12 cellular contexts compared by ENCODE assay signal in the genomic region with DNA sequence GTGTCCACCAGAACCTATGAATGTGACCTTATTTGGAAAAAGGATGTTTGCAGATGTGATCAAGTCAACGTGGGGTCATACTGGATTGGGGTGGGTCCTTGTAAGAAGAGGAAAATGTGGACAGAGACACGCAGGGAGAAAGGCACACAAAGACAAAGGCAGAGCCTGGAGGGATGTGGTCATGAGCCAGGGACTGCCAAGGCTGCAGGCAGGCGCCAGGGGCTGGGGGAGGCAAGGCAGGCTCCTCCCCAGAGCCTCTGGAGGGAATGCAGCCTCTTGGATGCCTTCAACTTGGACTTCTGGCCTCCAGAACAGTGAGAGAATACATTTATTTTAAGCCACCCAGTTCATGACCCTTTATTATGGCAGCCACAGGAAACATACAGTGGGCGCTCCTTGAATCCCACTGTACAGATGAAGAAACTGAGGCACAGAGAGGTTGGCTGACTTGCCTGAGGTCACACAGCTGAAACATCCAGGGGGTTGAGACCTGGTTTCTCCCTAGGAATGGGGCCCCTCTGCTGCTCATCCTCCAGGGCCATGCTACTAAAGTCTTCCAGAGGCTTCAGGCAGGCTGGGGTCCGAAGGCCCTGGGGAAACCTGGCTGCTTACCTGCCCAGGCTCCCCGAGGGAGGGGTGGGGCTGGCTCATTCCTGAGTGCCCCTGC.
DNase-seq lines count a peak whose midpoint lies in the region; ATAC-seq and TF ChIP-seq lines count a peak whose summit lies in the region.
"Had no signal": no experiment of that assay in that cellular context is flagged by ENCODE, and none has a peak within 500 bp of the region (broad histone marks: within the 10 kb centered on the region; RNA-seq: fewer than 3 reads in every experiment).

No MANE protein-coding gene starts in this region.

- no peak for TF ChIP-seq CTCF in thoracic aorta (IDR thresholded peaks at IDR 0.05)

- H3K36me3 ChIP-seq in thoracic aorta, result peaks cover 12% of the 10 kb centered on the region

- H3K4me1 Mint-ChIP-seq in T-helper 1 cell treated with Interleukin-12 subunit alpha and Interleukin-12 subunit beta and Interleukin-4 antibody, amounts not matched to agents 30 μg/mL and 1 μg/mL, for 36 hours (ENCODE audit: low read depth), result peaks cover 11% of the 10 kb centered on the region

- H3K9me3 Mint-ChIP-seq in T-helper 1 cell treated with Interleukin-12 subunit alpha and Interleukin-12 subunit beta and Interleukin-4 antibody, amounts not matched to agents 30 μg/mL and 1 μg/mL, for 36 hours, result no peaks in the 10 kb centered on the region
- H3K9me3 Mint-ChIP-seq: activated T-helper 1 cell treated with anti-CD3 and anti-CD28 coated beads, Interleukin-12 subunit alpha, Interleukin-12 subunit beta, Interleukin-2, Interleukin-4 antibody, amounts not matched to agents 30 ng/mL and 10 ng/mL and 1 ng/mL, durations not matched to agents 14 hours and 24 hours and 36 hours; stimulated activated naive CD8-positive, alpha-beta T cell treated with anti-CD3 and anti-CD28 coated beads, Interleukin-15, amount 100 ng/mL, for 72 hours had no signal

- H3K27ac ChIP-seq in thoracic aorta, result peak overlapping the region; percentile 81 to 96

- DNase-seq in T-helper 1 cell (no peak), astrocyte of the hippocampus (ENCODE audit: low read depth, low spot score) (peak; percentile 86), medulla oblongata (ENCODE audit: extremely low spot score) (peak; percentile 63), thoracic aorta (ENCODE audit: low spot score) (no peak)
- DNase-seq: Kasumi-1; stimulated activated naive CD8-positive, alpha-beta T cell treated with anti-CD3 and anti-CD28 coated beads, Interleukin-15, amount 100 ng/mL, for 72 hours had no signal

- no peak overlapping the region for H3K4me3 Mint-ChIP-seq in T-helper 1 cell treated with Interleukin-12 subunit alpha and Interleukin-12 subunit beta and Interleukin-4 antibody, amounts not matched to agents 30 μg/mL and 1 μg/mL, for 36 hours
- H3K4me3 Mint-ChIP-seq: activated T-helper 1 cell treated with anti-CD3 and anti-CD28 coated beads, Interleukin-12 subunit alpha, Interleukin-12 subunit beta, Interleukin-2, Interleukin-4 antibody, amounts not matched to agents 30 ng/mL and 10 ng/mL and 1 ng/mL, durations not matched to agents 14 hours and 24 hours and 36 hours; stimulated activated naive CD8-positive, alpha-beta T cell treated with anti-CD3 and anti-CD28 coated beads, Interleukin-15, amount 100 ng/mL, for 72 hours had no signal

- H3K27ac Mint-ChIP-seq in T-helper 1 cell treated with Interleukin-12 subunit alpha and Interleukin-12 subunit beta and Interleukin-4 antibody, amounts not matched to agents 30 μg/mL and 1 μg/mL, for 36 hours, result peak overlapping the region; percentile 15
- H3K27ac Mint-ChIP-seq: activated T-helper 1 cell treated with anti-CD3 and anti-CD28 coated beads, Interleukin-12 subunit alpha, Interleukin-12 subunit beta, Interleukin-2, Interleukin-4 antibody, amounts not matched to agents 30 ng/mL and 10 ng/mL and 1 ng/mL, durations not matched to agents 14 hours and 24 hours and 36 hours; stimulated activated naive CD8-positive, alpha-beta T cell treated with anti-CD3 and anti-CD28 coated beads, Interleukin-15, amount 100 ng/mL, for 72 hours had no signal

- H3K36me3 Mint-ChIP-seq in T-helper 1 cell treated with Interleukin-12 subunit alpha and Interleukin-12 subunit beta and Interleukin-4 antibody, amounts not matched to agents 30 μg/mL and 1 μg/mL, for 36 hours (ENCODE audit: low read depth), result peaks cover 2% of the 10 kb centered on the region

- peaks cover 64 to 100% of the 10 kb centered on the region in 2 donors for H3K4me1 ChIP-seq in thoracic aorta (ENCODE audit: control insufficient read depth in 1 of 2, low read depth in 2 of 2)

- no peak overlapping the region for H3K4me3 ChIP-seq in thoracic aorta

- no peaks in the 10 kb centered on the region for H3K9me3 ChIP-seq in thoracic aorta

- peaks cover 5% of the 10 kb centered on the region for H3K27me3 Mint-ChIP-seq in T-helper 1 cell treated with Interleukin-12 subunit alpha and Interleukin-12 subunit beta and Interleukin-4 antibody, amounts not matched to agents 30 μg/mL and 1 μg/mL, for 36 hours (ENCODE audit: low read depth)
- H3K27me3 Mint-ChIP-seq: stimulated activated naive CD8-positive, alpha-beta T cell treated with anti-CD3 and anti-CD28 coated beads, Interleukin-15, amount 100 ng/mL, for 72 hours had no signal

- ATAC-seq in thoracic aorta (ENCODE audit: insufficient number of reproducible peaks, low FRiP score, low read depth), result no peak
- ATAC-seq in HG02759 (IDR thresholded peaks at IDR 0.05; ENCODE audit: unreplicated experiment), result no peak
- ATAC-seq in GM19035 (IDR thresholded peaks at IDR 0.05; ENCODE audit: unreplicated experiment), result no peak
- ATAC-seq in GM18909 (IDR thresholded peaks at IDR 0.05; ENCODE audit: poor library complexity, unreplicated experiment), result no peak
- ATAC-seq: esophagus mucosa; stimulated activated naive CD8-positive, alpha-beta T cell treated with anti-CD3 and anti-CD28 coated beads, Interleukin-15, amount 100 ng/mL, for 72 hours had no signal

- no peaks in the 10 kb centered on the region for H3K27me3 ChIP-seq in thoracic aorta (replicated peaks; ENCODE audit: insufficient read depth)

Comparison
In these comparisons a context has a peak if more than half of its experiments do, and no peak if none do; other contexts are left out.
1. DNase-seq: peak in astrocyte of the hippocampus (single experiment) and medulla oblongata (single experiment); none in T-helper 1 cell (0 of 5) and thoracic aorta (single experiment).